Comparison of ENCODE assay signal across 1 cellular context in genomic region chr9:97241430-97241829, GRCh38.
A peak's percentile ranks its signal among the peaks of the same experiment; 100 is the strongest.
TF ChIP-seq lines count a peak whose summit lies in the region.
"Not testable (repeated sequence)": the region's sequence is repeated elsewhere in the genome, so short reads cannot be mapped to it uniquely, and the experiment has no call there.

No MANE protein-coding gene starts in this region.

TF ChIP-seq in K562, 482 proteins besides CTCF, POLR2A, EP300 and RAD21:
- TF ChIP-seq JUND (IDR thresholded peaks at IDR 0.05; ENCODE audit: borderline replicate concordance, low read depth, low read length) (0 out of 2 replicates have a peak, but pooled peaks have one; percentile 33), FOSL1 (tag; conservative IDR thresholded peaks at IDR 0.05) (peak; percentile 84), ARID1B (IDR thresholded peaks at IDR 0.05) (0 out of 2 replicates have a peak, but pooled peaks have one; percentile 9), SMARCA4 (IDR thresholded peaks at IDR 0.05) (0 out of 2 replicates have a peak, but pooled peaks have one; percentile 13), ZNF384 (IDR thresholded peaks at IDR 0.05; ENCODE audit: low read depth, low read length) (peak; percentile 76)
- not testable (repeated sequence) for TF ChIP-seq JUND (tag; IDR thresholded peaks at IDR 0.05; ENCODE audit: borderline replicate concordance, low read depth, low read length)
